ENCODE assay signal across 16 cellular contexts in the genomic region with DNA sequence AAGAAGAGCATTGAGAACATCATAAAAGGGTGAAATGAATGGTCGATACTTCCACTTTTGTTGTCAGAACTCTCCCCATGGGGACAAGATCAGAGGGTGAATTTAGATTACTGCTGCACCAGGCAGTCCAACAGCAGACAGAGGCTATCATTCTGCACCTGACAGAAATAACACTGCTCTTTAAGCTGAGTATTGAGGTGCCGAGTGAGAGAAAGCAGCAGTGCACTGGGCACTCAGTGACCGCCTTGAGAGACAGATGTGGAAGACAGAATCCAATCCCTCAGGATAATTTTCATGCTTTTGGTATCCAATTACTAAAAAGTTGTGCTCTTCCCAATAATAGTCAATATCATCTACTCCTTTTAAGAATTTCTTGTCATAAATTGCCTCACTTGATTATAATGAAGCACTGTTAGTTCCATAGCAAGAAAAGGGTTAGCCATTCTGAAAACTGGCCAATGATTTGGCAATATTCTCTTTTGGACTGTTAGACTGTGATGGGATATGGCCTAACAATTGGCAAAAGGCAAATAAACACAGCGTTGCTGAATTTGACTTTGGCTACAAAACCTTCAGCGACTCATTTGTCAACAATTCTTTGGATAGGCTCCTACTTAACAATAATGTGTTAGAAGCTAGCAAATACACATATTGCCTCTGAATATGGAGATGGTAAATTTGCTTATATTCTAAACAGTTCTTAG. TPM values are rescaled to one million over a fixed set of nuclear protein-coding genes. Genes with fewer than 3 reads are reported as not detected.
DNase-seq lines count a peak whose midpoint lies in the region; ATAC-seq and TF ChIP-seq lines count a peak whose summit lies in the region.
"Had no signal": no experiment of that assay in that cellular context is flagged by ENCODE, and none has a peak within 500 bp of the region (broad histone marks: within the 10 kb centered on the region; RNA-seq: fewer than 3 reads in every experiment).

No MANE protein-coding gene starts in this region.

- no peak for TF ChIP-seq CTCF in AG10803 (conservative IDR thresholded peaks at IDR 0.05; ENCODE audit: low read length)
- no peak for TF ChIP-seq CTCF in gastrocnemius medialis (IDR thresholded peaks at IDR 0.05 in 4 of 5, conservative IDR thresholded peaks at IDR 0.05 in 1 of 5)
- no peak for TF ChIP-seq CTCF in SK-N-SH (IDR thresholded peaks at IDR 0.05)

- H3F3A ChIP-seq in SK-N-SH (replicated peaks; ENCODE audit: insufficient read depth): peaks cover 4% of the 10 kb centered on the region

- TF ChIP-seq EP300 in SK-N-SH (IDR thresholded peaks at IDR 0.05; ENCODE audit: borderline replicate concordance in 1 of 2, low read depth in 1 of 2, low read length in 1 of 2): no peak

- H4K20me1 ChIP-seq in SK-N-SH (ENCODE audit: insufficient read depth): no peaks in the 10 kb centered on the region

- H3K4me3 ChIP-seq in AG10803 (ENCODE audit: low read length) (peak overlapping the region; percentile 78), gastrocnemius medialis (peak overlapping the region in 2 of 4 donors; percentile 8 to 21), SK-N-SH (ENCODE audit: low read depth in 2 of 2, low read length in 1 of 2) (no peak overlapping the region)

- in situ Hi-C loops in gastrocnemius medialis (cut with MboI; ENCODE audit: low sequenced_read_pairs in 4 of 4): loop anchor here in 3 of 4 donors (10.0 kb wide), 3 partner anchors 194 to 564 kb away; no protein-coding TSS in a partner anchor

- H3K9me3 ChIP-seq in gastrocnemius medialis: no peaks in the 10 kb centered on the region
- H3K9me3 ChIP-seq in SK-N-SH: no peaks in the 10 kb centered on the region
- H3K9me3 ChIP-seq: neutrophil had no signal

- no peak overlapping the region for H3K4me2 ChIP-seq in SK-N-SH

- CTCF ChIA-PET in SK-N-SH (lab: Yijun Ruan, JAX): no interaction called here

- TF ChIP-seq POLR2A in gastrocnemius medialis (IDR thresholded peaks at IDR 0.05): no peak

- H3K27me3 ChIP-seq in gastrocnemius medialis (no peaks in the 10 kb centered on the region), SK-N-SH (ENCODE audit: insufficient read depth) (no peaks in the 10 kb centered on the region)
- H3K27me3 ChIP-seq: neutrophil had no signal

- H3K36me3 ChIP-seq in gastrocnemius medialis (no peaks in the 10 kb centered on the region), SK-N-SH (replicated peaks in 1 of 2; ENCODE audit: control insufficient read depth in 1 of 2, insufficient read depth in 2 of 2, low read length in 1 of 2) (no peaks in the 10 kb centered on the region)
- H3K36me3 ChIP-seq: neutrophil had no signal

- ATAC-seq in left cardiac atrium (peak; percentile 89 to 93), gastrocnemius medialis (peak; percentile 85 to 87), GM18861 (IDR thresholded peaks at IDR 0.05; ENCODE audit: unreplicated experiment) (no peak)
- ATAC-seq: activated T-cell treated with anti-CD3 and anti-CD28 coated beads, Interleukin-2, amount 50 U/mL, for 72 hours; left colon; Panc1 had no signal

- no peak for TF ChIP-seq RAD21 in SK-N-SH (IDR thresholded peaks at IDR 0.05; ENCODE audit: low read length)

- WGBS in SK-N-SH (ENCODE audit: low lambda C conversion rate): 92% methylated on average over 5 of the region's 5 CpGs

- DNase-seq in AG10803 (ENCODE audit: low read depth): peak; percentile 79
- peak; percentile 8 for DNase-seq in astrocyte of the hippocampus (ENCODE audit: low read depth, low spot score)
- DNase-seq in left cardiac atrium: peak; percentile 49
- DNase-seq in gastrocnemius medialis: no peak
- no peak for DNase-seq in NCI-H446 treated with DMSO at 0.1 percent for 48 hours (lab: John Stamatoyannopoulos, UW)
- no peak for DNase-seq in hypothalamus (lab: John Stamatoyannopoulos, UW)
- no peak for DNase-seq in SK-N-SH
- DNase-seq: activated CD4-positive, alpha-beta T cell treated with anti-CD3 and anti-CD28 coated beads for 4 hours; activated T-cell treated with anti-CD3 and anti-CD28 coated beads, Interleukin-2, amount 50 U/mL, for 72 hours; amygdala; head of caudate nucleus; left colon; stimulated activated CD4-positive, alpha-beta T cell treated with anti-CD3 and anti-CD28 coated beads, Interleukin-15, amount 100 ng/mL, for 24 hours had no signal

- intact Hi-C loops in left cardiac atrium (cut with DNase I) (loop anchor here in 1 of 2 donors (10.0 kb wide), 3 partner anchors 196 to 576 kb away; partner anchors contain the start of genes DTWD1, FAM227B and SECISBP2L), gastrocnemius medialis (cut with DNase I; ENCODE audit: low total_unique reads) (loop anchor here (10.0 kb wide), 1 partner anchor 196 kb away; the partner anchor contains the start of genes DTWD1 and FAM227B)

- H3K9me2 ChIP-seq in SK-N-SH: no peaks in the 10 kb centered on the region; the same call in 1 of the 2 replicates

- H3K27ac ChIP-seq in gastrocnemius medialis (peak overlapping the region; percentile 22 to 54 (median 36)), SK-N-SH (ENCODE audit: low read depth in 2 of 2, low read length in 1 of 2) (no peak overlapping the region)
- H3K27ac ChIP-seq: neutrophil had no signal

- H3K79me2 ChIP-seq in SK-N-SH (ENCODE audit: insufficient read depth): no peaks in the 10 kb centered on the region

- H3K4me1 ChIP-seq in gastrocnemius medialis: peaks cover 0 to 4% of the 10 kb centered on the region in 2 donors
- peaks cover 1 to 3% of the 10 kb centered on the region in 2 experiments; a peak in 2 of 4 replicates for H3K4me1 ChIP-seq in SK-N-SH (ENCODE audit: control insufficient read depth in 1 of 2, insufficient read depth in 2 of 2, low read depth in 1 of 2, low read length in 1 of 2)

- H3K9ac ChIP-seq in SK-N-SH: no peak overlapping the region

- H2AFZ ChIP-seq in SK-N-SH (ENCODE audit: low read depth): no peak overlapping the region; the same call in 1 of the 2 replicates

- POLR2A ChIA-PET in SK-N-SH (lab: Yijun Ruan, JAX): no interaction called here

TF ChIP-seq in SK-N-SH, 30 proteins besides CTCF, POLR2A, EP300 and RAD21 (continues in another document):
- TF ChIP-seq NRF1 (IDR thresholded peaks at IDR 0.05; ENCODE audit: low read depth, low read length): no peak
- TF ChIP-seq, protein P1, sequence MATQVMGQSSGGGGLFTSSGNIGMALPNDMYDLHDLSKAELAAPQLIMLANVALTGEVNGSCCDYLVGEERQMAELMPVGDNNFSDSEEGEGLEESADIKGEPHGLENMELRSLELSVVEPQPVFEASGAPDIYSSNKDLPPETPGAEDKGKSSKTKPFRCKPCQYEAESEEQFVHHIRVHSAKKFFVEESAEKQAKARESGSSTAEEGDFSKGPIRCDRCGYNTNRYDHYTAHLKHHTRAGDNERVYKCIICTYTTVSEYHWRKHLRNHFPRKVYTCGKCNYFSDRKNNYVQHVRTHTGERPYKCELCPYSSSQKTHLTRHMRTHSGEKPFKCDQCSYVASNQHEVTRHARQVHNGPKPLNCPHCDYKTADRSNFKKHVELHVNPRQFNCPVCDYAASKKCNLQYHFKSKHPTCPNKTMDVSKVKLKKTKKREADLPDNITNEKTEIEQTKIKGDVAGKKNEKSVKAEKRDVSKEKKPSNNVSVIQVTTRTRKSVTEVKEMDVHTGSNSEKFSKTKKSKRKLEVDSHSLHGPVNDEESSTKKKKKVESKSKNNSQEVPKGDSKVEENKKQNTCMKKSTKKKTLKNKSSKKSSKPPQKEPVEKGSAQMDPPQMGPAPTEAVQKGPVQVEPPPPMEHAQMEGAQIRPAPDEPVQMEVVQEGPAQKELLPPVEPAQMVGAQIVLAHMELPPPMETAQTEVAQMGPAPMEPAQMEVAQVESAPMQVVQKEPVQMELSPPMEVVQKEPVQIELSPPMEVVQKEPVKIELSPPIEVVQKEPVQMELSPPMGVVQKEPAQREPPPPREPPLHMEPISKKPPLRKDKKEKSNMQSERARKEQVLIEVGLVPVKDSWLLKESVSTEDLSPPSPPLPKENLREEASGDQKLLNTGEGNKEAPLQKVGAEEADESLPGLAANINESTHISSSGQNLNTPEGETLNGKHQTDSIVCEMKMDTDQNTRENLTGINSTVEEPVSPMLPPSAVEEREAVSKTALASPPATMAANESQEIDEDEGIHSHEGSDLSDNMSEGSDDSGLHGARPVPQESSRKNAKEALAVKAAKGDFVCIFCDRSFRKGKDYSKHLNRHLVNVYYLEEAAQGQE (IDR thresholded peaks at IDR 0.05; ENCODE audit: low read depth, low read length): no peak
- TF ChIP-seq, protein P2, sequence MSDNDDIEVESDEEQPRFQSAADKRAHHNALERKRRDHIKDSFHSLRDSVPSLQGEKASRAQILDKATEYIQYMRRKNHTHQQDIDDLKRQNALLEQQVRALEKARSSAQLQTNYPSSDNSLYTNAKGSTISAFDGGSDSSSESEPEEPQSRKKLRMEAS (IDR thresholded peaks at IDR 0.05; ENCODE audit: low read depth): no peak
- no peak for TF ChIP-seq ELF1 (IDR thresholded peaks at IDR 0.05)
- TF ChIP-seq, protein P3, sequence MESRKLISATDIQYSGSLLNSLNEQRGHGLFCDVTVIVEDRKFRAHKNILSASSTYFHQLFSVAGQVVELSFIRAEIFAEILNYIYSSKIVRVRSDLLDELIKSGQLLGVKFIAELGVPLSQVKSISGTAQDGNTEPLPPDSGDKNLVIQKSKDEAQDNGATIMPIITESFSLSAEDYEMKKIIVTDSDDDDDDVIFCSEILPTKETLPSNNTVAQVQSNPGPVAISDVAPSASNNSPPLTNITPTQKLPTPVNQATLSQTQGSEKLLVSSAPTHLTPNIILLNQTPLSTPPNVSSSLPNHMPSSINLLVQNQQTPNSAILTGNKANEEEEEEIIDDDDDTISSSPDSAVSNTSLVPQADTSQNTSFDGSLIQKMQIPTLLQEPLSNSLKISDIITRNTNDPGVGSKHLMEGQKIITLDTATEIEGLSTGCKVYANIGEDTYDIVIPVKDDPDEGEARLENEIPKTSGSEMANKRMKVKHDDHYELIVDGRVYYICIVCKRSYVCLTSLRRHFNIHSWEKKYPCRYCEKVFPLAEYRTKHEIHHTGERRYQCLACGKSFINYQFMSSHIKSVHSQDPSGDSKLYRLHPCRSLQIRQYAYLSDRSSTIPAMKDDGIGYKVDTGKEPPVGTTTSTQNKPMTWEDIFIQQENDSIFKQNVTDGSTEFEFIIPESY (IDR thresholded peaks at IDR 0.05; ENCODE audit: borderline replicate concordance, low read depth): no peak
- TF ChIP-seq JUND (IDR thresholded peaks at IDR 0.05): no peak
- TF ChIP-seq GATA2 (CRISPR knock-in tag; IDR thresholded peaks at IDR 0.05): no peak

RNA-seq across cellular contexts. Expression of gene FGF7, which starts 5.5 kb away (rescaled TPM):
- 10 to 100 TPM; 37.1 to 43.6 TPM for total RNA-seq in left cardiac atrium
- 1 to 10 TPM; 1.3 to 9.5 (median 2.0) TPM for total RNA-seq in gastrocnemius medialis
- 0.23 and 0.25 TPM in 2 replicates for polyA plus RNA-seq in SK-N-SH (2012; rRNA removed)
- 0.47 and 0.51 TPM in 2 replicates for polyA plus RNA-seq in SK-N-SH (2012; cell fraction: cytosol; rRNA removed)
- polyA plus RNA-seq in SK-N-SH (2012; cell fraction: nucleus; rRNA removed): 0.05 and 0.17 TPM in 2 replicates
- total RNA-seq: activated T-cell treated with anti-CD3 and anti-CD28 coated beads, Interleukin-2, amount 50 U/mL, for 72 hours had no signal

Comparison
In these comparisons a context has a peak if more than half of its experiments do, and no peak if none do; other contexts are left out.
1. DNase-seq: peak in AG10803 (single experiment), astrocyte of the hippocampus (single experiment) and left cardiac atrium (single experiment); none in gastrocnemius medialis (0 of 2), NCI-H446 treated with DMSO at 0.1 percent for 48 hours (single experiment), hypothalamus (0 of 51) and SK-N-SH (single experiment).
2. H3K27ac ChIP-seq: peak in gastrocnemius medialis (4 of 4); none in SK-N-SH (0 of 2).